ENCODE assay signal across 20 cellular contexts in genomic region chr13:109728061-109728460, GRCh38. TPM values are rescaled to one million over a fixed set of nuclear protein-coding genes. Genes with fewer than 3 reads are reported as not detected.
DNase-seq lines count a peak whose midpoint lies in the region; ATAC-seq and TF ChIP-seq lines count a peak whose summit lies in the region.
"Had no signal": no experiment of that assay in that cellular context is flagged by ENCODE, and none has a peak within 500 bp of the region (broad histone marks: within the 10 kb centered on the region; RNA-seq: fewer than 3 reads in every experiment).

No MANE protein-coding gene starts in this region.

- no peak overlapping the region for H3K23ac ChIP-seq in neuronal stem cell (ENCODE audit: low read depth, low read length, poor library complexity)

- peak overlapping the region; percentile 78 for H2AK5ac ChIP-seq in neuronal stem cell (ENCODE audit: low read depth, low read length)

- intact Hi-C loops in activated T-helper 1 cell treated with anti-CD3 and anti-CD28 coated beads, Interleukin-12 subunit alpha, Interleukin-12 subunit beta, Interleukin-2, Interleukin-4 antibody, amounts not matched to agents 30 ng/mL and 10 ng/mL and 1 ng/mL, durations not matched to agents 14 hours and 24 hours and 36 hours (cut with micrococcal nuclease): no loop called here
- intact Hi-C loops in upper lobe of right lung (cut with DNase I): no loop called here

- peaks cover 45 to 84% (median 61%) of the 10 kb centered on the region in 10 experiments for H3K4me1 ChIP-seq in BLaER1 treated with 17β-estradiol and CSF1 and Interleukin-3, amounts not matched to agents 10 nM and 100 nM
- H3K4me1 ChIP-seq in GM23338 (ENCODE audit: insufficient read depth) (peaks cover 11% of the 10 kb centered on the region), endodermal cell (ENCODE audit: control insufficient read depth, insufficient read depth, low read length) (peaks cover 11% of the 10 kb centered on the region), neuronal stem cell (ENCODE audit: control insufficient read depth in 2 of 2, insufficient read depth in 1 of 2, low read depth in 1 of 2, low read length in 2 of 2) (peaks cover 10 to 16% of the 10 kb centered on the region in 2 donors), upper lobe of right lung (no peaks in the 10 kb centered on the region)

- H4K91ac ChIP-seq in neuronal stem cell (ENCODE audit: low read depth, low read length, poor library complexity): no peak overlapping the region

- peaks cover 11% of the 10 kb centered on the region for H3K27me3 Mint-ChIP-seq in GM23338 (ENCODE audit: insufficient read depth, low read depth, poor library complexity)
- no peaks in the 10 kb centered on the region for H3K27me3 Mint-ChIP-seq in endodermal cell (ENCODE audit: insufficient read depth)
- no peaks in the 10 kb centered on the region for H3K27me3 Mint-ChIP-seq in activated T-helper 1 cell treated with anti-CD3 and anti-CD28 coated beads, Interleukin-12 subunit alpha, Interleukin-12 subunit beta, Interleukin-2, Interleukin-4 antibody, amounts not matched to agents 30 ng/mL and 10 ng/mL and 1 ng/mL, durations not matched to agents 14 hours and 24 hours and 36 hours (ENCODE audit: insufficient read depth)

- H3K27ac ChIP-seq in BLaER1 treated with 17β-estradiol and CSF1 and Interleukin-3, amounts not matched to agents 10 nM and 100 nM: peak overlapping the region in 1 of 11 experiments; percentile 18; a peak in 1 of 22 replicates
- H3K27ac ChIP-seq in GM23338 (ENCODE audit: low read depth) (no peak overlapping the region), endodermal cell (ENCODE audit: low read depth, low read length) (no peak overlapping the region), neuronal stem cell (replicated peaks; ENCODE audit: low read length) (no peak overlapping the region), upper lobe of right lung (no peak overlapping the region)

- H2BK12ac ChIP-seq in neuronal stem cell (ENCODE audit: low read length): no peak overlapping the region

- peaks cover 0 to 6% (median 0%) of the 10 kb centered on the region in 11 experiments; a peak in 4 of 22 replicates for H3K27me3 ChIP-seq in BLaER1 treated with 17β-estradiol and CSF1 and Interleukin-3, amounts not matched to agents 10 nM and 100 nM
- H3K27me3 ChIP-seq in GM23338 (ENCODE audit: insufficient read depth) (no peaks in the 10 kb centered on the region), endodermal cell (ENCODE audit: control insufficient read depth, insufficient read depth, low read length, poor library complexity, severe bottlenecking) (no peaks in the 10 kb centered on the region), neuronal stem cell (ENCODE audit: control insufficient read depth in 3 of 3, insufficient read depth in 3 of 3, low read depth in 1 of 3, low read length in 3 of 3) (no peaks in the 10 kb centered on the region), upper lobe of right lung (no peaks in the 10 kb centered on the region)

- H3K4me3 Mint-ChIP-seq in GM23338 (no peak overlapping the region), endodermal cell (no peak overlapping the region)
- H3K4me3 Mint-ChIP-seq in activated T-helper 1 cell treated with anti-CD3 and anti-CD28 coated beads, Interleukin-12 subunit alpha, Interleukin-12 subunit beta, Interleukin-2, Interleukin-4 antibody, amounts not matched to agents 30 ng/mL and 10 ng/mL and 1 ng/mL, durations not matched to agents 14 hours and 24 hours and 36 hours: no peak overlapping the region
- H3K4me3 Mint-ChIP-seq: CD8-positive, alpha-beta T cell; HFFc6; IgD-negative memory B cell had no signal

- H3K9ac ChIP-seq in BLaER1 treated with 17β-estradiol and CSF1 and Interleukin-3, amounts not matched to agents 10 nM and 100 nM: no peak overlapping the region
- H3K9ac ChIP-seq in endodermal cell (ENCODE audit: extremely low read depth, low read length, poor library complexity, severe bottlenecking): no peak overlapping the region
- no peak overlapping the region for H3K9ac ChIP-seq in neuronal stem cell (ENCODE audit: low read depth, low read length, poor library complexity)

- H3K9me3 Mint-ChIP-seq in GM23338 (peaks cover 5% of the 10 kb centered on the region; the same call in 2 of the 3 replicates), endodermal cell (peaks cover 7% of the 10 kb centered on the region)
- H3K9me3 Mint-ChIP-seq in activated T-helper 1 cell treated with anti-CD3 and anti-CD28 coated beads, Interleukin-12 subunit alpha, Interleukin-12 subunit beta, Interleukin-2, Interleukin-4 antibody, amounts not matched to agents 30 ng/mL and 10 ng/mL and 1 ng/mL, durations not matched to agents 14 hours and 24 hours and 36 hours: no peaks in the 10 kb centered on the region
- H3K9me3 Mint-ChIP-seq: CD8-positive, alpha-beta T cell had no signal

- H3K4me2 ChIP-seq in BLaER1 treated with 17β-estradiol and CSF1 and Interleukin-3, amounts not matched to agents 10 nM and 100 nM: peak overlapping the region in 10 of 11 experiments; percentile 69 to 84 (median 79); a peak in 19 of 22 replicates
- H3K4me2 ChIP-seq in GM23338 (no peak overlapping the region), neuronal stem cell (ENCODE audit: insufficient read depth, low read length, poor library complexity, severe bottlenecking) (no peak overlapping the region)

- H3K14ac ChIP-seq in neuronal stem cell (ENCODE audit: low read length): no peak overlapping the region

- WGBS in endodermal cell (ENCODE audit: insufficient coverage in 1 of 2, insufficient read length in 1 of 2), 2 experiments: 93 to 96% methylated on average over 9 to 10 of the region's 10 CpGs
- WGBS in neuronal stem cell (ENCODE audit: extremely low coverage in 2 of 2, insufficient read length in 2 of 2, insufficient replicate concordance in 1 of 2), 2 donors: no CpG with 5 or more reads among the region's 10 CpGs

- ATAC-seq in GM23338 (no peak), upper lobe of right lung (no peak)
- ATAC-seq: CD8-positive, alpha-beta T cell; GM12878; HepG2 had no signal

- H3K4me1 Mint-ChIP-seq in GM23338 (peaks cover 24% of the 10 kb centered on the region), endodermal cell (peaks cover 23% of the 10 kb centered on the region)
- H3K4me1 Mint-ChIP-seq in activated T-helper 1 cell treated with anti-CD3 and anti-CD28 coated beads, Interleukin-12 subunit alpha, Interleukin-12 subunit beta, Interleukin-2, Interleukin-4 antibody, amounts not matched to agents 30 ng/mL and 10 ng/mL and 1 ng/mL, durations not matched to agents 14 hours and 24 hours and 36 hours (ENCODE audit: low read depth): no peaks in the 10 kb centered on the region

- H3F3A ChIP-seq in GM23338 (replicated peaks; ENCODE audit: low read depth): no peaks in the 10 kb centered on the region

- H3K18ac ChIP-seq in neuronal stem cell (ENCODE audit: low read length): peak overlapping the region; percentile 15

- no peaks in the 10 kb centered on the region for H3K79me1 ChIP-seq in neuronal stem cell (ENCODE audit: low read depth, low read length)

- H3K4ac ChIP-seq in neuronal stem cell (ENCODE audit: low read length): no peak overlapping the region

- H3K36me3 Mint-ChIP-seq in GM23338 (ENCODE audit: low read depth) (no peaks in the 10 kb centered on the region; the same call in 2 of the 3 replicates), endodermal cell (ENCODE audit: low read depth) (no peaks in the 10 kb centered on the region)
- no peaks in the 10 kb centered on the region for H3K36me3 Mint-ChIP-seq in activated T-helper 1 cell treated with anti-CD3 and anti-CD28 coated beads, Interleukin-12 subunit alpha, Interleukin-12 subunit beta, Interleukin-2, Interleukin-4 antibody, amounts not matched to agents 30 ng/mL and 10 ng/mL and 1 ng/mL, durations not matched to agents 14 hours and 24 hours and 36 hours (ENCODE audit: low read depth)
- H3K36me3 Mint-ChIP-seq: CD8-positive, alpha-beta T cell; IgD-negative memory B cell had no signal

- DNase-seq in GM23338 (ENCODE audit: low spot score) (no peak), endodermal cell (peak; percentile 31), neuronal stem cell (ENCODE audit: low spot score) (no peak), HPDE6-E6E7 (ENCODE audit: extremely low spot score) (no peak), upper lobe of right lung (no peak), H4 (ENCODE audit: low spot score) (no peak)
- no peak for DNase-seq in activated T-helper 1 cell treated with anti-CD3 and anti-CD28 coated beads, Interleukin-12 subunit alpha, Interleukin-12 subunit beta, Interleukin-2, Interleukin-4 antibody, amounts not matched to agents 30 ng/mL and 10 ng/mL and 1 ng/mL, durations not matched to agents 14 hours and 24 hours and 36 hours (ENCODE audit: low spot score)
- DNase-seq: ACHN; AML-193; Calu3; CD8-positive, alpha-beta T cell; DMS79 treated with DMSO at 0.1 percent for 48 hours; EL; HCEC 1CT; HFFc6; KBM-7 had no signal

- H3K79me2 ChIP-seq in GM23338 (replicated peaks; ENCODE audit: insufficient read depth): no peaks in the 10 kb centered on the region

- TF ChIP-seq CTCF in GM23338 (conservative IDR thresholded peaks at IDR 0.05; ENCODE audit: low read depth in 2 of 2) (no peak), endodermal cell (conservative IDR thresholded peaks at IDR 0.05) (no peak), upper lobe of right lung (IDR thresholded peaks at IDR 0.05) (no peak)

- H2AFZ ChIP-seq in GM23338: 0 out of 2 replicates have a peak overlapping the region, but pooled peaks have one; percentile 23
- H2AFZ ChIP-seq in neuronal stem cell (ENCODE audit: low read length): no peak overlapping the region

- H3K9me3 ChIP-seq in BLaER1 treated with 17β-estradiol and CSF1 and Interleukin-3, amounts not matched to agents 10 nM and 100 nM (replicated peaks in 1 of 11): peaks cover 33 to 61% (median 51%) of the 10 kb centered on the region in 11 experiments
- H3K9me3 ChIP-seq in endodermal cell (ENCODE audit: control insufficient read depth, low read length) (no peaks in the 10 kb centered on the region), neuronal stem cell (replicated peaks in 1 of 2; ENCODE audit: control insufficient read depth in 2 of 2, insufficient read depth in 1 of 2, low read depth in 1 of 2, low read length in 2 of 2) (no peaks in the 10 kb centered on the region), upper lobe of right lung (no peaks in the 10 kb centered on the region)

- no peaks in the 10 kb centered on the region for H3K9me2 ChIP-seq in GM23338 (ENCODE audit: insufficient read depth)

- H2BK120ac ChIP-seq in neuronal stem cell (ENCODE audit: low read depth, low read length): no peak overlapping the region

- peak overlapping the region; percentile 54 for H2BK5ac ChIP-seq in neuronal stem cell (ENCODE audit: low read length)

- H4K8ac ChIP-seq in neuronal stem cell (ENCODE audit: low read depth, low read length): no peak overlapping the region

- H3K27ac Mint-ChIP-seq in GM23338: no peak overlapping the region
- H3K27ac Mint-ChIP-seq in endodermal cell: peak overlapping the region; percentile 67
- H3K27ac Mint-ChIP-seq in activated T-helper 1 cell treated with anti-CD3 and anti-CD28 coated beads, Interleukin-12 subunit alpha, Interleukin-12 subunit beta, Interleukin-2, Interleukin-4 antibody, amounts not matched to agents 30 ng/mL and 10 ng/mL and 1 ng/mL, durations not matched to agents 14 hours and 24 hours and 36 hours: no peak overlapping the region
- H3K27ac Mint-ChIP-seq: CD8-positive, alpha-beta T cell; HFFc6; IgD-negative memory B cell had no signal

- H4K20me1 ChIP-seq in BLaER1 treated with 17β-estradiol and CSF1 and Interleukin-3, amounts not matched to agents 10 nM and 100 nM: no peaks in the 10 kb centered on the region; a peak in 1 of 22 replicates
- H4K20me1 ChIP-seq in GM23338 (replicated peaks; ENCODE audit: insufficient read depth): no peaks in the 10 kb centered on the region

- peaks cover 0 to 31% (median 10%) of the 10 kb centered on the region in 11 experiments; a peak in 9 of 22 replicates for H3K36me3 ChIP-seq in BLaER1 treated with 17β-estradiol and CSF1 and Interleukin-3, amounts not matched to agents 10 nM and 100 nM
- H3K36me3 ChIP-seq in GM23338 (ENCODE audit: insufficient read depth) (no peaks in the 10 kb centered on the region), endodermal cell (ENCODE audit: control insufficient read depth, insufficient read depth, low read length) (no peaks in the 10 kb centered on the region), neuronal stem cell (replicated peaks in 1 of 2; ENCODE audit: control insufficient read depth in 2 of 2, insufficient read depth in 2 of 2, low read length in 2 of 2) (no peaks in the 10 kb centered on the region), upper lobe of right lung (no peaks in the 10 kb centered on the region)

- H2BK15ac ChIP-seq in neuronal stem cell (ENCODE audit: low read length): peak overlapping the region; percentile 78

- peak overlapping the region in 7 of 10 experiments; percentile 30 to 68 (median 64); a peak in 9 of 20 replicates for H3K4me3 ChIP-seq in BLaER1 treated with 17β-estradiol and CSF1 and Interleukin-3, amounts not matched to agents 10 nM and 100 nM
- H3K4me3 ChIP-seq in GM23338 (no peak overlapping the region), endodermal cell (ENCODE audit: low read length) (no peak overlapping the region), neuronal stem cell (ENCODE audit: low read length in 2 of 2) (no peak overlapping the region), upper lobe of right lung (no peak overlapping the region)
- H3K4me3 ChIP-seq: GM12878 had no signal

RNA-seq across cellular contexts. Expression of gene IRS2, which starts 58.3 kb away (rescaled TPM):
- 12.4 and 14.5 TPM in 2 replicates for total RNA-seq in GM23338 (2014; rRNA removed; shearing (Covaris generic))
- 3.6 and 4.0 TPM in 2 replicates for polyA plus RNA-seq in GM23338 (2016; fragmentation: Nextera tagmentation; extraction: Ambion mirVana)
- 10 to 100 TPM; 16.9 to 23.7 TPM for total RNA-seq in endodermal cell
- polyA plus RNA-seq in endodermal cell (2013, experiment 1 of 2): 9.5 TPM
- polyA plus RNA-seq in endodermal cell (2013, experiment 2 of 2): 9.9 TPM
- 18.1 TPM for polyA plus RNA-seq in neuronal stem cell (2013, experiment 1 of 2)
- polyA plus RNA-seq in neuronal stem cell (2013, experiment 2 of 2): 18.9 TPM
- 3.9 and 4.3 TPM in 2 replicates for total RNA-seq in activated T-helper 1 cell treated with anti-CD3 and anti-CD28 coated beads, Interleukin-12 subunit alpha, Interleukin-12 subunit beta, Interleukin-2, Interleukin-4 antibody, amounts not matched to agents 30 ng/mL and 10 ng/mL and 1 ng/mL, durations not matched to agents 14 hours and 24 hours and 36 hours
- total RNA-seq in upper lobe of right lung: 43.8 TPM
- total RNA-seq in H4 (2014; rRNA removed; shearing (Covaris generic)): 0.14 and 0.45 TPM in 2 replicates

Comparison
In these comparisons a context has a peak if more than half of its experiments do, and no peak if none do; other contexts are left out.
1. H3K4me2 ChIP-seq: peak in BLaER1 treated with 17β-estradiol and CSF1 and Interleukin-3, amounts not matched to agents 10 nM and 100 nM (10 of 11); none in GM23338 (single experiment) and neuronal stem cell (single experiment).
2. H3K4me3 ChIP-seq: peak in BLaER1 treated with 17β-estradiol and CSF1 and Interleukin-3, amounts not matched to agents 10 nM and 100 nM (7 of 10); none in GM23338 (single experiment), endodermal cell (single experiment), neuronal stem cell (0 of 2) and upper lobe of right lung (single experiment).